1 cellular context compared by ENCODE assay signal in the genomic region with DNA sequence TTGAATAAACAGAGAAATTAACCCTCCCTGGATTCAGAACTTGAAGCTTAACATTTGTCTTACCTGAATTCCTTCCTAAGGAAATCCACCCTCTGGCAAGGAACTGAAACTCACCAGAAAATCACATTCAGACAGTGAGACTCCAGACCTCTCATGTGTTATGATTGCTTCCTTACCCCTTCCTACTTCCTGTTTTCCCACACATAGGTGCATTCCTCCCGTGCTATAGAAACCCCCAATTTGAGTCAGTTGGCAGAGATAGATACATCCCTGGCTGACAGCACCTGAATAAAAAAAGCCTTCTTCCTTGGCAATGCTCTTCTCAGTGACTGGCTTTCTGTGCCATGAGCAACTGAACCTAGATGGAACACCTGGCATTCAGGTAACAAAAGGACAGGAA.
TF ChIP-seq lines count a peak whose summit lies in the region.

No MANE protein-coding gene starts in this region.

TF ChIP-seq in GM23338, 12 proteins besides CTCF, POLR2A, EP300 and RAD21 (continued from another document):
- TF ChIP-seq, protein P1, sequence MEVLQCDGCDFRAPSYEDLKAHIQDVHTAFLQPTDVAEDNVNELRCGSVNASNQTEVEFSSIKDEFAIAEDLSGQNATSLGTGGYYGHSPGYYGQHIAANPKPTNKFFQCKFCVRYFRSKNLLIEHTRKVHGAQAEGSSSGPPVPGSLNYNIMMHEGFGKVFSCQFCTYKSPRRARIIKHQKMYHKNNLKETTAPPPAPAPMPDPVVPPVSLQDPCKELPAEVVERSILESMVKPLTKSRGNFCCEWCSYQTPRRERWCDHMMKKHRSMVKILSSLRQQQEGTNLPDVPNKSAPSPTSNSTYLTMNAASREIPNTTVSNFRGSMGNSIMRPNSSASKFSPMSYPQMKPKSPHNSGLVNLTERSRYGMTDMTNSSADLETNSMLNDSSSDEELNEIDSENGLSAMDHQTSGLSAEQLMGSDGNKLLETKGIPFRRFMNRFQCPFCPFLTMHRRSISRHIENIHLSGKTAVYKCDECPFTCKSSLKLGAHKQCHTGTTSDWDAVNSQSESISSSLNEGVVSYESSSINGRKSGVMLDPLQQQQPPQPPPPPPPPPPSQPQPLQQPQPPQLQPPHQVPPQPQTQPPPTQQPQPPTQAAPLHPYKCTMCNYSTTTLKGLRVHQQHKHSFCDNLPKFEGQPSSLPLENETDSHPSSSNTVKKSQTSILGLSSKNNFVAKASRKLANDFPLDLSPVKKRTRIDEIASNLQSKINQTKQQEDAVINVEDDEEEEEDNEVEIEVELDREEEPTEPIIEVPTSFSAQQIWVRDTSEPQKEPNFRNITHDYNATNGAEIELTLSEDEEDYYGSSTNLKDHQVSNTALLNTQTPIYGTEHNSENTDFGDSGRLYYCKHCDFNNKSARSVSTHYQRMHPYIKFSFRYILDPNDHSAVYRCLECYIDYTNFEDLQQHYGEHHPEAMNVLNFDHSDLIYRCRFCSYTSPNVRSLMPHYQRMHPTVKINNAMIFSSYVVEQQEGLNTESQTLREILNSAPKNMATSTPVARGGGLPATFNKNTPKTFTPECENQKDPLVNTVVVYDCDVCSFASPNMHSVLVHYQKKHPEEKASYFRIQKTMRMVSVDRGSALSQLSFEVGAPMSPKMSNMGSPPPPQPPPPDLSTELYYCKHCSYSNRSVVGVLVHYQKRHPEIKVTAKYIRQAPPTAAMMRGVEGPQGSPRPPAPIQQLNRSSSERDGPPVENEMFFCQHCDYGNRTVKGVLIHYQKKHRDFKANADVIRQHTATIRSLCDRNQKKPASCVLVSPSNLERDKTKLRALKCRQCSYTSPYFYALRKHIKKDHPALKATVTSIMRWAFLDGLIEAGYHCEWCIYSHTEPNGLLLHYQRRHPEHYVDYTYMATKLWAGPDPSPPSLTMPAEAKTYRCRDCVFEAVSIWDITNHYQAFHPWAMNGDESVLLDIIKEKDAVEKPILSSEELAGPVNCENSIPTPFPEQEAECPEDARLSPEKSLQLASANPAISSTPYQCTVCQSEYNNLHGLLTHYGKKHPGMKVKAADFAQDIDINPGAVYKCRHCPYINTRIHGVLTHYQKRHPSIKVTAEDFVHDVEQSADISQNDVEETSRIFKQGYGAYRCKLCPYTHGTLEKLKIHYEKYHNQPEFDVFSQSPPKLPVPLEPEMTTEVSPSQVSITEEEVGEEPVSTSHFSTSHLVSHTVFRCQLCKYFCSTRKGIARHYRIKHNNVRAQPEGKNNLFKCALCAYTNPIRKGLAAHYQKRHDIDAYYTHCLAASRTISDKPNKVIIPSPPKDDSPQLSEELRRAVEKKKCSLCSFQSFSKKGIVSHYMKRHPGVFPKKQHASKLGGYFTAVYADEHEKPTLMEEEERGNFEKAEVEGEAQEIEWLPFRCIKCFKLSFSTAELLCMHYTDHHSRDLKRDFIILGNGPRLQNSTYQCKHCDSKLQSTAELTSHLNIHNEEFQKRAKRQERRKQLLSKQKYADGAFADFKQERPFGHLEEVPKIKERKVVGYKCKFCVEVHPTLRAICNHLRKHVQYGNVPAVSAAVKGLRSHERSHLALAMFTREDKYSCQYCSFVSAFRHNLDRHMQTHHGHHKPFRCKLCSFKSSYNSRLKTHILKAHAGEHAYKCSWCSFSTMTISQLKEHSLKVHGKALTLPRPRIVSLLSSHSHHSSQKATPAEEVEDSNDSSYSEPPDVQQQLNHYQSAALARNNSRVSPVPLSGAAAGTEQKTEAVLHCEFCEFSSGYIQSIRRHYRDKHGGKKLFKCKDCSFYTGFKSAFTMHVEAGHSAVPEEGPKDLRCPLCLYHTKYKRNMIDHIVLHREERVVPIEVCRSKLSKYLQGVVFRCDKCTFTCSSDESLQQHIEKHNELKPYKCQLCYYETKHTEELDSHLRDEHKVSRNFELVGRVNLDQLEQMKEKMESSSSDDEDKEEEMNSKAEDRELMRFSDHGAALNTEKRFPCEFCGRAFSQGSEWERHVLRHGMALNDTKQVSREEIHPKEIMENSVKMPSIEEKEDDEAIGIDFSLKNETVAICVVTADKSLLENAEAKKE (CRISPR knock-in tag; IDR thresholded peaks at IDR 0.05) = no peak
- no peak for TF ChIP-seq CREB1 (CRISPR knock-in tag; IDR thresholded peaks at IDR 0.05; ENCODE audit: low read depth)
- TF ChIP-seq EZH2 (IDR thresholded peaks at IDR 0.05; ENCODE audit: low read depth, unreplicated experiment) = no peak
- TF ChIP-seq, protein P2, sequence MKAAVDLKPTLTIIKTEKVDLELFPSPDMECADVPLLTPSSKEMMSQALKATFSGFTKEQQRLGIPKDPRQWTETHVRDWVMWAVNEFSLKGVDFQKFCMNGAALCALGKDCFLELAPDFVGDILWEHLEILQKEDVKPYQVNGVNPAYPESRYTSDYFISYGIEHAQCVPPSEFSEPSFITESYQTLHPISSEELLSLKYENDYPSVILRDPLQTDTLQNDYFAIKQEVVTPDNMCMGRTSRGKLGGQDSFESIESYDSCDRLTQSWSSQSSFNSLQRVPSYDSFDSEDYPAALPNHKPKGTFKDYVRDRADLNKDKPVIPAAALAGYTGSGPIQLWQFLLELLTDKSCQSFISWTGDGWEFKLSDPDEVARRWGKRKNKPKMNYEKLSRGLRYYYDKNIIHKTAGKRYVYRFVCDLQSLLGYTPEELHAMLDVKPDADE (IDR thresholded peaks at IDR 0.05) = no peak
